ENCODE assay signal across 24 cellular contexts in genomic region chr3:126511291-126511690, GRCh38. TPM values are rescaled to one million over a fixed set of nuclear protein-coding genes. Genes with fewer than 3 reads are reported as not detected.
"Had no signal": no experiment of that assay in that cellular context is flagged by ENCODE, and none has a peak within 500 bp of the region (broad histone marks: within the 10 kb centered on the region; RNA-seq: fewer than 3 reads in every experiment).

No MANE protein-coding gene starts in this region.

- H3K4me3 ChIP-seq: body of pancreas, ovary, psoas muscle, right lobe of liver, smooth muscle cell had no signal

- H3K27me3 ChIP-seq: body of pancreas, ovary, right lobe of liver had no signal

- H3K4me1 ChIP-seq: body of pancreas had no signal

- H3K36me3 ChIP-seq: ovary had no signal

- H3K9me3 ChIP-seq: body of pancreas, ovary, psoas muscle, right lobe of liver had no signal

- H3K27ac ChIP-seq: body of pancreas, ovary, psoas muscle, right lobe of liver had no signal

- ATAC-seq: activated naive CD8-positive, alpha-beta T cell treated with anti-CD3 and anti-CD28 coated beads, Interleukin-2, amount 50 U/mL, for 24 hours; activated T-helper 17 cell treated with anti-CD3 and anti-CD28 coated beads, Interleukin-2, amount 50 U/mL, for 72 hours; body of pancreas; natural killer cell; stimulated activated naive B cell treated with anti-CD40 and anti-IgM and Interleukin-4, amounts not matched to agents 10 μg/mL and 1 μg/mL and 100 μg/mL, for 72 hours had no signal

- DNase-seq: activated CD4-positive, alpha-beta T cell treated with anti-CD3 and anti-CD28 coated beads for 1 hour; activated naive CD4-positive, alpha-beta T cell treated with Interleukin-2 at 50 U/mL for 16 hours; activated naive CD8-positive, alpha-beta T cell treated with anti-CD3 and anti-CD28 coated beads, Interleukin-2, amount 50 U/mL, for 24 hours; activated T-cell treated with anti-CD3 and anti-CD28 coated beads, Interleukin-2, amount 50 U/mL, for 24 hours; body of pancreas; dermis blood vessel endothelial cell; effector CD8-positive, alpha-beta T cell; erythroblast; foreskin fibroblast; left ventricle myocardium superior; natural killer cell; stimulated activated CD4-positive, alpha-beta T cell treated with anti-CD3 and anti-CD28 coated beads, Interleukin-2, amount 100 ng/mL, for 48 hours; stimulated activated CD8-positive, alpha-beta memory T cell treated with anti-CD3 and anti-CD28 coated beads, Interleukin-4, amount 100 ng/mL, for 48 hours; stimulated activated naive B cell treated with anti-CD40 and anti-IgM and Interleukin-4, amounts not matched to agents 10 μg/mL and 1 μg/mL and 100 μg/mL, for 72 hours; T-helper 9 cell had no signal

RNA-seq across cellular contexts. Expression of gene UROC1, which starts 6.3 kb away (rescaled TPM):
- total RNA-seq: activated T-helper 17 cell treated with anti-CD3 and anti-CD28 coated beads, Interleukin-2, amount 50 U/mL, for 72 hours; body of pancreas; dermis blood vessel endothelial cell; fibroblast of lung; kidney epithelial cell; left ventricle myocardium superior; natural killer cell; smooth muscle cell; T-helper 1 cell treated with Interleukin-12 subunit alpha and Interleukin-12 subunit beta and Interleukin-4 antibody, amounts not matched to agents 30 ng/mL and 1 ng/mL, for 36 hours; ureter had no signal
- polyA plus RNA-seq: fibroblast of lung, smooth muscle cell had no signal

RNA-seq across cellular contexts. Expression of gene CHST13, which starts 12.7 kb away (rescaled TPM):
- total RNA-seq: activated T-helper 17 cell treated with anti-CD3 and anti-CD28 coated beads, Interleukin-2, amount 50 U/mL, for 72 hours; dermis blood vessel endothelial cell; kidney epithelial cell; smooth muscle cell; T-helper 1 cell treated with Interleukin-12 subunit alpha and Interleukin-12 subunit beta and Interleukin-4 antibody, amounts not matched to agents 30 ng/mL and 1 ng/mL, for 36 hours; ureter had no signal
- polyA plus RNA-seq: fibroblast of lung, smooth muscle cell had no signal

RNA-seq across cellular contexts. Expression of gene C3orf22, which starts 47.4 kb away (rescaled TPM):
- total RNA-seq: activated T-helper 17 cell treated with anti-CD3 and anti-CD28 coated beads, Interleukin-2, amount 50 U/mL, for 72 hours; body of pancreas; dermis blood vessel endothelial cell; fibroblast of lung; kidney epithelial cell; left ventricle myocardium superior; natural killer cell; right lobe of liver; smooth muscle cell; T-helper 1 cell treated with Interleukin-12 subunit alpha and Interleukin-12 subunit beta and Interleukin-4 antibody, amounts not matched to agents 30 ng/mL and 1 ng/mL, for 36 hours; ureter had no signal
- polyA plus RNA-seq: fibroblast of lung, psoas muscle, smooth muscle cell had no signal
